Comparison of ENCODE assay signal across 1 cellular context in genomic region chr2:169572189-169572588, GRCh38.
TF ChIP-seq lines count a peak whose summit lies in the region.

No MANE protein-coding gene starts in this region.

TF ChIP-seq in K562, 482 proteins besides CTCF, POLR2A, EP300 and RAD21:
- TF ChIP-seq ILK (tag; IDR thresholded peaks at IDR 0.05; ENCODE audit: borderline replicate concordance, low read depth) (no peak), MAFF (IDR thresholded peaks at IDR 0.05; ENCODE audit: low read length) (no peak), SRSF7 (optimal IDR thresholded peaks at IDR 0.05; ENCODE audit: low read depth, low read length) (no peak), SRSF3 (IDR thresholded peaks at IDR 0.05; ENCODE audit: insufficient read depth, low read length) (no peak), HDAC8 (tag; IDR thresholded peaks at IDR 0.05) (no peak), POLR2H (tag; IDR thresholded peaks at IDR 0.05; ENCODE audit: low read depth) (peak; percentile 46; the same call in 1 of the 2 replicates), ZNF311 (CRISPR knock-in tag; IDR thresholded peaks at IDR 0.05) (no peak), RNF2 (IDR thresholded peaks at IDR 0.05) (no peak), PPARD (CRISPR knock-in tag; IDR thresholded peaks at IDR 0.05) (no peak), CBX2 (IDR thresholded peaks at IDR 0.05; ENCODE audit: insufficient read depth, low read length, poor library complexity, severe bottlenecking) (no peak), ZNF384 (IDR thresholded peaks at IDR 0.05; ENCODE audit: low read depth, low read length) (peak; percentile 53; the same call in 1 of the 2 replicates), JUNB (CRISPR knock-in tag; conservative IDR thresholded peaks at IDR 0.05) (no peak), ZBTB40 (IDR thresholded peaks at IDR 0.05) (peak; percentile 81), ZBTB40 (CRISPR knock-in tag; IDR thresholded peaks at IDR 0.05) (peak; percentile 77)
